In genomic region chr7:133401225-133401624, GRCh38 we compare ENCODE assay signal across 1 cellular context.
TF ChIP-seq lines count a peak whose summit lies in the region.

No MANE protein-coding gene starts in this region.

TF ChIP-seq in WTC11, 78 proteins besides CTCF, POLR2A, EP300 and RAD21 (continued from another document):
- TF ChIP-seq ATF6 (CRISPR knock-in tag; IDR thresholded peaks at IDR 0.05) (no peak), AFF4 (CRISPR knock-in tag; IDR thresholded peaks at IDR 0.05; ENCODE audit: borderline replicate concordance) (no peak), MAX (CRISPR knock-in tag; IDR thresholded peaks at IDR 0.05) (no peak), FOXJ3 (CRISPR knock-in tag; IDR thresholded peaks at IDR 0.05; ENCODE audit: borderline replicate concordance) (no peak), TP53 (CRISPR knock-in tag; IDR thresholded peaks at IDR 0.05) (no peak), MLX (CRISPR knock-in tag; IDR thresholded peaks at IDR 0.05) (no peak), ATF3 (CRISPR knock-in tag; conservative IDR thresholded peaks at IDR 0.05) (no peak), MYBL2 (CRISPR knock-in tag; IDR thresholded peaks at IDR 0.05) (no peak), CBFB (CRISPR knock-in tag; IDR thresholded peaks at IDR 0.05; ENCODE audit: low read depth) (no peak), ESRRA (CRISPR knock-in tag; IDR thresholded peaks at IDR 0.05; ENCODE audit: borderline replicate concordance) (no peak), GABPB1 (CRISPR knock-in tag; IDR thresholded peaks at IDR 0.05) (no peak), FOXK1 (CRISPR knock-in tag; IDR thresholded peaks at IDR 0.05) (no peak), HMGA2 (CRISPR knock-in tag; IDR thresholded peaks at IDR 0.05) (no peak)
